In genomic region chr6:18211338-18211737, GRCh38 we compare ENCODE assay signal across 10 cellular contexts. TPM values are rescaled to one million over a fixed set of nuclear protein-coding genes. Genes with fewer than 3 reads are reported as not detected.
DNase-seq lines count a peak whose midpoint lies in the region; ATAC-seq and TF ChIP-seq lines count a peak whose summit lies in the region.
"Had no signal": no experiment of that assay in that cellular context is flagged by ENCODE, and none has a peak within 500 bp of the region (broad histone marks: within the 10 kb centered on the region; RNA-seq: fewer than 3 reads in every experiment).

No MANE protein-coding gene starts in this region.

- H3K4me3 ChIP-seq in uterus, result no peak overlapping the region
- H3K4me3 ChIP-seq: K562 had no signal

- ATAC-seq in GM18505 (IDR thresholded peaks at IDR 0.05; ENCODE audit: unreplicated experiment) (peak; percentile 96), GM19452 (IDR thresholded peaks at IDR 0.05; ENCODE audit: unreplicated experiment) (peak; percentile 93), HG03066 (IDR thresholded peaks at IDR 0.05; ENCODE audit: low read depth, unreplicated experiment) (peak; percentile 90), Right ventricle myocardium inferior (no peak)
- ATAC-seq: K562 had no signal

- no peaks in the 10 kb centered on the region for H3K4me1 ChIP-seq in uterus

- peak; percentile 1 for DNase-seq in activated T-helper 9 cell treated with anti-CD3 and anti-CD28 coated beads, Interleukin-2, amount 50 U/mL, for 16 hours (ENCODE audit: low read depth)
- DNase-seq in NCI-H2171 treated with DMSO at 0.1 percent for 48 hours (lab: John Stamatoyannopoulos, UW), result no peak
- DNase-seq in Right ventricle myocardium inferior (ENCODE audit: missing footprints), result no peak
- no peak for DNase-seq in uterus
- no peak for DNase-seq in RKO (ENCODE audit: low spot score)

- H3K27ac ChIP-seq in uterus, result no peak overlapping the region
- H3K27ac ChIP-seq: neutrophil had no signal

- H3K36me3 ChIP-seq in uterus, result no peaks in the 10 kb centered on the region

- no peak for TF ChIP-seq POLR2A in GM18505 (IDR thresholded peaks at IDR 0.05; ENCODE audit: borderline replicate concordance, extremely low read depth, insufficient read depth, insufficient read length)
- no peak for TF ChIP-seq POLR2A in uterus (IDR thresholded peaks at IDR 0.05)

- no peaks in the 10 kb centered on the region for H3K27me3 ChIP-seq in uterus
- H3K27me3 ChIP-seq: neutrophil had no signal

- H3K9me3 ChIP-seq in uterus, result no peaks in the 10 kb centered on the region
- H3K9me3 ChIP-seq: neutrophil had no signal

- no peak for TF ChIP-seq CTCF in uterus (IDR thresholded peaks at IDR 0.05)

- intact Hi-C loops in Right ventricle myocardium inferior (cut with DNase I) (no loop called here), uterus (cut with DNase I; ENCODE audit: low total_unique reads) (no loop called here)

RNA-seq across cellular contexts. Expression of gene DEK, which starts 53.0 kb away (rescaled TPM):
- total RNA-seq in Right ventricle myocardium inferior (68.6 TPM), uterus (100 to 1,000 TPM; 126 to 171 (median 144) TPM)

RNA-seq across cellular contexts. Expression of gene KDM1B, which starts 56.1 kb away (rescaled TPM):
- total RNA-seq in Right ventricle myocardium inferior (13.0 TPM), uterus (10 to 100 TPM; 10.6 to 24.7 (median 14.0) TPM)

RNA-seq across cellular contexts. Expression of gene TPMT, which starts 56.5 kb away (rescaled TPM):
- total RNA-seq in Right ventricle myocardium inferior (12.0 TPM), uterus (10 to 100 TPM in 1 of 4 donors, 1 to 10 TPM in 3; 5.9 to 11.4 (median 6.6) TPM)
